Comparison of ENCODE assay signal across 20 cellular contexts in genomic region chr20:12152996-12153395, GRCh38.
DNase-seq lines count a peak whose midpoint lies in the region; ATAC-seq, FAIRE-seq and TF ChIP-seq lines count a peak whose summit lies in the region.
"Had no signal": no experiment of that assay in that cellular context is flagged by ENCODE, and none has a peak within 500 bp of the region (broad histone marks: within the 10 kb centered on the region; RNA-seq: fewer than 3 reads in every experiment).

No MANE protein-coding gene starts in this region.

- H3K36me3 ChIP-seq in IMR-90 (ENCODE audit: control insufficient read depth, insufficient read depth, low read length) (no peaks in the 10 kb centered on the region), mammary epithelial cell (ENCODE audit: insufficient read depth, low read length) (no peaks in the 10 kb centered on the region)
- H3K36me3 ChIP-seq: ovary, stomach, upper lobe of left lung had no signal

- H3K9ac ChIP-seq in IMR-90 (ENCODE audit: low read depth, low read length) (no peak overlapping the region), mammary epithelial cell (ENCODE audit: insufficient read depth, low read length) (no peak overlapping the region)

- no peak overlapping the region for H2BK20ac ChIP-seq in IMR-90 (ENCODE audit: low read depth, low read length)

- H4K20me1 ChIP-seq in IMR-90 (ENCODE audit: insufficient read depth, low read length) (no peaks in the 10 kb centered on the region), mammary epithelial cell (ENCODE audit: insufficient read depth, low read length) (no peaks in the 10 kb centered on the region)

- H4K5ac ChIP-seq in IMR-90 (ENCODE audit: low read depth, low read length), result no peak overlapping the region

- peaks cover 2% of the 10 kb centered on the region; the same call in 1 of the 2 replicates for H3K9me1 ChIP-seq in IMR-90 (ENCODE audit: insufficient read depth, low read length)

- H4K8ac ChIP-seq in IMR-90 (ENCODE audit: low read depth in 2 of 2, low read length in 2 of 2), result no peak overlapping the region

- no peak overlapping the region for H2AK5ac ChIP-seq in IMR-90 (ENCODE audit: low read depth, low read length)

- CTCF ChIA-PET in IMR-90 (lab: Yijun Ruan, JAX) (no interaction called here), mammary epithelial cell (lab: Charles Lee; ENCODE audit: low non-redundant PET) (no interaction called here)

- H2BK120ac ChIP-seq in IMR-90 (ENCODE audit: low read depth, low read length), result no peak overlapping the region

- no TSS peak for BruUV-seq in IMR-90 (replicated peaks; lab: Mats Ljungman, UMichigan)
- no TSS peak for BruUV-seq in mammary epithelial cell (replicated peaks; lab: Mats Ljungman, UMichigan)

- no peak overlapping the region for H3K18ac ChIP-seq in IMR-90 (ENCODE audit: low read depth, low read length)

- in situ Hi-C loops in IMR-90 (cut with MboI; ENCODE audit: low sequenced_read_pairs), result no loop called here
- in situ Hi-C loops in mammary epithelial cell (cut with MboI; ENCODE audit: low sequenced_read_pairs in 2 of 2), result no loop called here

- no peaks in the 10 kb centered on the region for H3K79me1 ChIP-seq in IMR-90 (ENCODE audit: low read depth in 1 of 2, low read length in 2 of 2)

- H3K14ac ChIP-seq in IMR-90 (replicated peaks; ENCODE audit: low read depth, low read length), result no peak overlapping the region

- H3K27me3 ChIP-seq in IMR-90 (ENCODE audit: control insufficient read depth, insufficient read depth, low read length) (no peaks in the 10 kb centered on the region), mammary epithelial cell (ENCODE audit: insufficient read depth, low read length) (no peaks in the 10 kb centered on the region)
- H3K27me3 ChIP-seq: ovary, stomach, upper lobe of left lung had no signal

- H2AFZ ChIP-seq in IMR-90 (replicated peaks; ENCODE audit: low read length, poor library complexity), result no peak overlapping the region
- no peak overlapping the region for H2AFZ ChIP-seq in mammary epithelial cell (ENCODE audit: low read depth, low read length)

- no peak overlapping the region for H3K23ac ChIP-seq in IMR-90 (ENCODE audit: low read depth, low read length)

- H3K9me3 ChIP-seq in IMR-90 (ENCODE audit: control insufficient read depth, insufficient read depth, low read length), result no peaks in the 10 kb centered on the region
- H3K9me3 ChIP-seq in mammary epithelial cell (replicated peaks; ENCODE audit: insufficient read depth, low read length), result no peaks in the 10 kb centered on the region
- H3K9me3 ChIP-seq: ovary, stomach, upper lobe of left lung had no signal

- H3K79me2 ChIP-seq in mammary epithelial cell (ENCODE audit: insufficient read depth, low read length), result no peaks in the 10 kb centered on the region

- no peak overlapping the region for H2AK9ac ChIP-seq in IMR-90 (replicated peaks; ENCODE audit: low read depth, low read length, poor library complexity)

- DNase-seq in AG10803 (ENCODE audit: low read depth) (peak; percentile 15), IMR-90 (peak; percentile 90), mammary epithelial cell (peak; percentile 98), iris pigment epithelial cell (ENCODE audit: low read depth) (peak; percentile 78), D721Med (ENCODE audit: insufficient read length, low spot score) (no peak)
- DNase-seq: activated CD4-positive, alpha-beta T cell treated with anti-CD3 and anti-CD28 coated beads, Interleukin-2, amount 10 ng/mL, durations not matched to agents 7 days and 5 days; activated CD8-positive, alpha-beta memory T cell treated with anti-CD3 and anti-CD28 coated beads, Interleukin-2, amount 50 U/mL, for 48 hours; anterior cingulate cortex; COR-L47; NCI-H1694; NCI-H226; ovary; stimulated activated CD4-positive, alpha-beta T cell treated with anti-CD3 and anti-CD28 coated beads, Interleukin-2, amount 100 ng/mL, for 24 hours; stomach; upper lobe of left lung had no signal

- no peak overlapping the region for H4K91ac ChIP-seq in IMR-90 (ENCODE audit: insufficient read depth, low read depth, low read length)

- no peak overlapping the region for H3K4ac ChIP-seq in IMR-90 (ENCODE audit: low read depth, low read length)

- H3K27ac ChIP-seq in IMR-90 (ENCODE audit: insufficient read depth, low read length) (no peak overlapping the region), mammary epithelial cell (ENCODE audit: insufficient read depth, low read depth, low read length) (peak overlapping the region; percentile 92)
- H3K27ac ChIP-seq: ovary, stomach, upper lobe of left lung had no signal

- H3K4me2 ChIP-seq in IMR-90 (ENCODE audit: low read depth, low read length) (no peak overlapping the region), mammary epithelial cell (ENCODE audit: insufficient read depth, low read depth, low read length) (peak overlapping the region; percentile 67)

- FAIRE-seq in D721Med (lab: Jason Lieb, UNC), result no peak
- FAIRE-seq: G401.6, islet of Langerhans had no signal

- H3K4me1 ChIP-seq in IMR-90 (ENCODE audit: control insufficient read depth, insufficient read depth, low read length) (peaks cover 4% of the 10 kb centered on the region), mammary epithelial cell (ENCODE audit: insufficient read depth, low read length) (peaks cover 19% of the 10 kb centered on the region)
- H3K4me1 ChIP-seq: stomach, upper lobe of left lung had no signal

- POLR2A ChIA-PET in IMR-90 (lab: Charles Lee; ENCODE audit: unreplicated experiment), result no interaction called here

- no peak for TF ChIP-seq RAD21 in IMR-90 (IDR thresholded peaks at IDR 0.05; ENCODE audit: low read length)

- no peak for TF ChIP-seq POLR2A in IMR-90 (IDR thresholded peaks at IDR 0.05; ENCODE audit: low read depth, low read length)

- TF ChIP-seq CTCF in AG10803 (conservative IDR thresholded peaks at IDR 0.05; ENCODE audit: low read length), result no peak
- no peak for TF ChIP-seq CTCF in IMR-90 (conservative IDR thresholded peaks at IDR 0.05; ENCODE audit: low read depth, low read length)
- TF ChIP-seq CTCF in mammary epithelial cell (conservative IDR thresholded peaks at IDR 0.05 in 1 of 2, IDR thresholded peaks at IDR 0.05 in 1 of 2; ENCODE audit: extremely low read depth in 1 of 2, insufficient read depth in 1 of 2, low read depth in 1 of 2, low read length in 2 of 2), result no peak
- TF ChIP-seq CTCF in D721Med (IDR thresholded peaks at IDR 0.05; ENCODE audit: insufficient read depth, missing control alignments), result no peak

- H3K4me3 ChIP-seq in AG10803 (ENCODE audit: low read length), result no peak overlapping the region
- no peak overlapping the region for H3K4me3 ChIP-seq in IMR-90 (ENCODE audit: insufficient read depth, low read depth, low read length)
- H3K4me3 ChIP-seq in mammary epithelial cell (replicated peaks in 1 of 3; ENCODE audit: insufficient read depth in 1 of 3, low read depth in 2 of 3, low read length in 3 of 3), result no peak overlapping the region
- H3K4me3 ChIP-seq: ovary, stomach, upper lobe of left lung had no signal

- no peak overlapping the region for H2BK15ac ChIP-seq in IMR-90 (ENCODE audit: low read depth, low read length)

- ATAC-seq in IMR-90 (ENCODE audit: low read depth) (peak; percentile 92), GM19328 (IDR thresholded peaks at IDR 0.05; ENCODE audit: unreplicated experiment) (no peak), HG02759 (IDR thresholded peaks at IDR 0.05; ENCODE audit: unreplicated experiment) (no peak)
- ATAC-seq: sciatic nerve had no signal

- no peak overlapping the region for H2BK5ac ChIP-seq in IMR-90 (ENCODE audit: low read depth, low read length, poor library complexity, severe bottlenecking)

- intact Hi-C loops in IMR-90 (cut with micrococcal nuclease) (no loop called here), mammary epithelial cell (cut with micrococcal nuclease) (no loop called here)

- dilution Hi-C loops in IMR-90 (cut with HindIII; ENCODE audit: low sequenced_read_pairs, unreplicated experiment) (no loop called here), mammary epithelial cell (cut with HindIII; ENCODE audit: low sequenced_read_pairs) (no loop called here)

- H3K56ac ChIP-seq in IMR-90 (ENCODE audit: extremely low read depth, insufficient read depth, low read length), result no peak overlapping the region

- WGBS in IMR-90 (ENCODE audit: extremely low coverage in 2 of 2, insufficient read length in 1 of 2), 2 experiments, result no CpG with 5 or more reads among the region's 1 CpG
- WGBS in mammary epithelial cell (ENCODE audit: low coverage, missing lambda C conversion rate), result 0% methylated on average over 1 of the region's 1 CpG

TF ChIP-seq in IMR-90, 13 proteins besides CTCF, POLR2A, EP300 and RAD21:
- TF ChIP-seq CHD1 (IDR thresholded peaks at IDR 0.05; ENCODE audit: low read depth, low read length), result no peak
- TF ChIP-seq FOS (IDR thresholded peaks at IDR 0.05; ENCODE audit: low read depth, low read length), result 0 out of 2 replicates have a peak, but pooled peaks have one; percentile 15
- peak; percentile 41; the same call in 1 of the 2 replicates for TF ChIP-seq CEBPB (IDR thresholded peaks at IDR 0.05; ENCODE audit: low read depth, low read length)
